Comparison of ENCODE assay signal across 15 cellular contexts in genomic region chr22:20235453-20235991, GRCh38.
"Had no signal": no experiment of that assay in that cellular context is flagged by ENCODE, and none has a peak within 500 bp of the region (broad histone marks: within the 10 kb centered on the region; RNA-seq: fewer than 3 reads in every experiment).

No MANE protein-coding gene starts in this region.

- H3K27me3 Mint-ChIP-seq: activated naive CD8-positive, alpha-beta T cell treated with anti-CD3 and anti-CD28 coated beads for 36 hours; type B pancreatic cell had no signal

- H3K9me3 Mint-ChIP-seq: activated naive CD8-positive, alpha-beta T cell treated with anti-CD3 and anti-CD28 coated beads for 36 hours; activated T-cell treated with anti-CD3 and anti-CD28 coated beads, Interleukin-2, amount 50 U/mL, for 4 hours; immature natural killer cell; naive B cell; T-helper 1 cell treated with Interleukin-12 subunit alpha and Interleukin-12 subunit beta and Interleukin-4 antibody, amounts not matched to agents 30 μg/mL and 1 μg/mL, for 36 hours; type B pancreatic cell had no signal

- DNase-seq: activated CD4-positive, alpha-beta T cell treated with anti-CD3 and anti-CD28 coated beads, Interleukin-2, amount 50 U/mL, for 48 hours; activated gamma-delta T cell; activated naive CD8-positive, alpha-beta T cell treated with anti-CD3 and anti-CD28 coated beads for 36 hours; activated T-cell treated with anti-CD3 and anti-CD28 coated beads, Interleukin-2, amount 50 U/mL, for 4 hours; anterior cingulate cortex; glutamatergic neuron; immature natural killer cell; left cardiac atrium; naive B cell; psoas muscle; sigmoid colon; stimulated activated naive CD4-positive, alpha-beta T cell treated with Interleukin-2 at 50 U/mL for 16 hours had no signal

- H3K36me3 Mint-ChIP-seq: activated naive CD8-positive, alpha-beta T cell treated with anti-CD3 and anti-CD28 coated beads for 36 hours; immature natural killer cell; naive B cell; type B pancreatic cell had no signal

- H3K4me3 Mint-ChIP-seq: activated naive CD8-positive, alpha-beta T cell treated with anti-CD3 and anti-CD28 coated beads for 36 hours; activated T-cell treated with anti-CD3 and anti-CD28 coated beads, Interleukin-2, amount 50 U/mL, for 4 hours; immature natural killer cell; T-helper 1 cell treated with Interleukin-12 subunit alpha and Interleukin-12 subunit beta and Interleukin-4 antibody, amounts not matched to agents 30 μg/mL and 1 μg/mL, for 36 hours; type B pancreatic cell had no signal

- H3K27ac Mint-ChIP-seq: activated naive CD8-positive, alpha-beta T cell treated with anti-CD3 and anti-CD28 coated beads for 36 hours; immature natural killer cell; T-helper 1 cell treated with Interleukin-12 subunit alpha and Interleukin-12 subunit beta and Interleukin-4 antibody, amounts not matched to agents 30 μg/mL and 1 μg/mL, for 36 hours; type B pancreatic cell had no signal

- ATAC-seq: activated CD4-positive, CD25-positive, alpha-beta regulatory T cell treated with anti-CD3 and anti-CD28 coated beads, Interleukin-2, amount 50 U/mL, for 24 hours; activated T-cell treated with anti-CD3 and anti-CD28 coated beads, Interleukin-2, amount 50 U/mL, for 4 hours; left cardiac atrium; psoas muscle had no signal
